In the genomic region with DNA sequence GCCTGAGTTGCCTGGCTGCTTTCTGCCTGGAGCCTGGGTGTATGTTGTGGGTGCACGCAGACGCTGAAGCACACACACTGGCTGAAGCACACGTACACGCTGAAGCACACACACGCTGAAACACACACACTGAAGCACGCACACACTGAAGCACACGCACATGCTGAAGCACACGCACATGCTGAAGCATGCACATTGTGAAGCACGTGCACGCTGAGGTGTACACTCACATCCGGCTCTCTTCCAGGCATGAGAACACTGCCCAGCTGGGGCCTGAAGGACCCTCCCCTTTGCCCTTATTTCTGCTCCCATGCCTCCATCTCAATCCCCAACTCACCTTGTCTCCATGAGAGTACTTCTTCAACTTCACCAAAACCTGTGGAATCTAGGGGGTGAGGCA, we compare ENCODE assay signal across 31 cellular contexts. TPM values are rescaled to one million over a fixed set of nuclear protein-coding genes. Genes with fewer than 3 reads are reported as not detected.
A peak's percentile ranks its signal among the peaks of the same experiment; 100 is the strongest.
DNase-seq lines count a peak whose midpoint lies in the region; ATAC-seq and TF ChIP-seq lines count a peak whose summit lies in the region.
"Had no signal": no experiment of that assay in that cellular context is flagged by ENCODE, and none has a peak within 500 bp of the region (broad histone marks: within the 10 kb centered on the region; RNA-seq: fewer than 3 reads in every experiment).

No MANE protein-coding gene starts in this region.

- H3K27ac ChIP-seq in RWPE1 (peak overlapping the region; percentile 66), gastrocnemius medialis (peak overlapping the region; percentile 84 to 91 (median 86))
- H3K27ac ChIP-seq: 22Rv1, brain microvascular endothelial cell, tibial artery had no signal

- H3K27me3 ChIP-seq in gastrocnemius medialis = no peaks in the 10 kb centered on the region
- H3K27me3 ChIP-seq: brain microvascular endothelial cell, tibial artery had no signal

- H3K9me3 ChIP-seq in gastrocnemius medialis = no peaks in the 10 kb centered on the region
- H3K9me3 ChIP-seq: tibial artery had no signal

- intact Hi-C loops in gastrocnemius medialis (cut with DNase I; ENCODE audit: low total_unique reads) = no loop called here

- H3K36me3 Mint-ChIP-seq in activated T-cell treated with anti-CD3 and anti-CD28 coated beads, Interleukin-2, amount 50 U/mL, for 24 hours (ENCODE audit: low read depth) = peaks cover 95% of the 10 kb centered on the region

- H3K36me3 ChIP-seq in gastrocnemius medialis = peaks cover 0 to 89% of the 10 kb centered on the region in 2 donors

- POLR2A ChIA-PET in RWPE1 (lab: Yijun Ruan, JAX; ENCODE audit: low non-redundant PET) = no interaction called here

- H3K27ac Mint-ChIP-seq in activated T-cell treated with anti-CD3 and anti-CD28 coated beads, Interleukin-2, amount 50 U/mL, for 24 hours = peak overlapping the region; percentile 37
- H3K27ac Mint-ChIP-seq: activated CD4-positive, alpha-beta memory T cell treated with anti-CD3 and anti-CD28 coated beads for 36 hours; CD8-positive, alpha-beta T cell; memory B cell had no signal

- in situ Hi-C loops in gastrocnemius medialis (cut with MboI; ENCODE audit: low sequenced_read_pairs in 4 of 4) = loop anchor here in 1 of 4 donors (25.0 kb wide), 1 partner anchor 131 kb away; no protein-coding TSS in a partner anchor

- H3K4me1 Mint-ChIP-seq in activated T-cell treated with anti-CD3 and anti-CD28 coated beads, Interleukin-2, amount 50 U/mL, for 24 hours (ENCODE audit: low read depth) = peaks cover 6% of the 10 kb centered on the region

- no peak for TF ChIP-seq CTCF in RWPE1 (conservative IDR thresholded peaks at IDR 0.05; ENCODE audit: low read depth)
- no peak for TF ChIP-seq CTCF in gastrocnemius medialis (IDR thresholded peaks at IDR 0.05 in 4 of 5, conservative IDR thresholded peaks at IDR 0.05 in 1 of 5)

- H3K4me3 Mint-ChIP-seq in activated T-cell treated with anti-CD3 and anti-CD28 coated beads, Interleukin-2, amount 50 U/mL, for 24 hours = no peak overlapping the region
- H3K4me3 Mint-ChIP-seq: activated CD4-positive, alpha-beta memory T cell treated with anti-CD3 and anti-CD28 coated beads for 36 hours; CD8-positive, alpha-beta T cell; memory B cell; naive thymus-derived CD4-positive, alpha-beta T cell had no signal

- no peaks in the 10 kb centered on the region for H3K27me3 Mint-ChIP-seq in activated T-cell treated with anti-CD3 and anti-CD28 coated beads, Interleukin-2, amount 50 U/mL, for 24 hours
- H3K27me3 Mint-ChIP-seq: activated CD4-positive, alpha-beta memory T cell treated with anti-CD3 and anti-CD28 coated beads for 36 hours; memory B cell; naive thymus-derived CD4-positive, alpha-beta T cell had no signal

- CTCF ChIA-PET in RWPE1 (lab: Yijun Ruan, JAX) = no interaction called here

- H3K9me3 Mint-ChIP-seq in activated T-cell treated with anti-CD3 and anti-CD28 coated beads, Interleukin-2, amount 50 U/mL, for 24 hours = no peaks in the 10 kb centered on the region
- H3K9me3 Mint-ChIP-seq: activated CD4-positive, alpha-beta memory T cell treated with anti-CD3 and anti-CD28 coated beads for 36 hours; CD8-positive, alpha-beta T cell; memory B cell; naive thymus-derived CD4-positive, alpha-beta T cell had no signal

- no peak for TF ChIP-seq POLR2A in gastrocnemius medialis (IDR thresholded peaks at IDR 0.05)

- peak overlapping the region in 2 of 4 donors; percentile 19 to 27 for H3K4me3 ChIP-seq in gastrocnemius medialis
- H3K4me3 ChIP-seq: K562, tibial artery had no signal

- no peak for DNase-seq in activated T-cell treated with anti-CD3 and anti-CD28 coated beads, Interleukin-2, amount 50 U/mL, for 24 hours
- no peak for DNase-seq in activated T-cell treated with anti-CD3 and anti-CD28 coated beads, Interleukin-2, amount 50 U/mL, for 48 hours
- DNase-seq in RWPE1 (ENCODE audit: low spot score) = no peak
- peak; percentile 1 for DNase-seq in hepatic stellate cell (ENCODE audit: low spot score)
- no peak for DNase-seq in gastrocnemius medialis
- no peak for DNase-seq in RKO (ENCODE audit: low spot score)
- DNase-seq: activated CD4-positive, alpha-beta memory T cell treated with anti-CD3 and anti-CD28 coated beads for 36 hours; activated CD8-positive, alpha-beta memory T cell treated with anti-CD3 and anti-CD28 coated beads, Interleukin-2, amount 50 U/mL, for 48 hours; activated effector memory CD4-positive, alpha-beta T cell treated with Interleukin-2 at 50 U/mL for 16 hours; brain microvascular endothelial cell; CD8-positive, alpha-beta T cell; DMS153; kidney glomerular epithelial cell; MM.1S; naive thymus-derived CD4-positive, alpha-beta T cell; NCI-H1417 treated with DMSO at 0.1 percent for 48 hours; NCI-H2081 treated with DMSO at 0.1 percent for 48 hours; NCI-H446; occipital lobe; SHP77 treated with DMSO at 0.1 percent for 48 hours; stimulated activated naive CD8-positive, alpha-beta T cell treated with anti-CD3 and anti-CD28 coated beads, Interleukin-15, Interleukin-2, amounts not matched to agents 100 U/mL and 50 U/mL, for 24 hours; tibial artery had no signal

- ATAC-seq in gastrocnemius medialis (peak in 1 of 2 donors; percentile 23), HG02763 (IDR thresholded peaks at IDR 0.05; ENCODE audit: unreplicated experiment) (no peak), HG03095 (IDR thresholded peaks at IDR 0.05; ENCODE audit: unreplicated experiment) (no peak)
- ATAC-seq: CD8-positive, alpha-beta T cell; HCT116; K562; naive thymus-derived CD4-positive, alpha-beta T cell; stimulated activated naive CD8-positive, alpha-beta T cell treated with anti-CD3 and anti-CD28 coated beads, Interleukin-15, Interleukin-2, amounts not matched to agents 100 U/mL and 50 U/mL, for 24 hours had no signal

- H3K4me1 ChIP-seq in gastrocnemius medialis = peaks cover 25 to 38% of the 10 kb centered on the region in 2 donors

RNA-seq across cellular contexts. Expression of a gene that starts 16.5 kb away (rescaled TPM):
- 10 to 100 TPM; 11.4 to 20.6 (median 16.3) TPM for total RNA-seq in gastrocnemius medialis
- total RNA-seq: activated CD4-positive, alpha-beta memory T cell treated with anti-CD3 and anti-CD28 coated beads for 36 hours; CD8-positive, alpha-beta T cell; G401; K562; naive thymus-derived CD4-positive, alpha-beta T cell; OCI-LY7; renal cortical epithelial cell had no signal

RNA-seq across cellular contexts. Expression of a gene that starts 22.5 kb away (rescaled TPM):
- total RNA-seq in gastrocnemius medialis = 100 to 1,000 TPM in 2 of 4 donors, 10 to 100 TPM in 2; 54.2 to 124 (median 93.9) TPM

RNA-seq across cellular contexts. Expression of a gene that starts 31.1 kb away (rescaled TPM):
- 10 to 100 TPM; 42.2 to 71.6 (median 48.2) TPM for total RNA-seq in gastrocnemius medialis

RNA-seq across cellular contexts. Expression of a gene that starts 51.1 kb away (rescaled TPM):
- 100 to 1,000 TPM; 211 to 364 (median 329) TPM for total RNA-seq in gastrocnemius medialis
